ENCODE assay signal across 7 cellular contexts in genomic region chr3:46935168-46935858, GRCh38. TPM values are rescaled to one million over a fixed set of nuclear protein-coding genes. Genes with fewer than 3 reads are reported as not detected.
DNase-seq lines count a peak whose midpoint lies in the region; TF ChIP-seq lines count a peak whose summit lies in the region.

No MANE protein-coding gene starts in this region.

- H3K36me3 ChIP-seq in HEK293 (ENCODE audit: control insufficient read depth in 2 of 2, insufficient read depth in 1 of 2, low read length in 2 of 2) = peaks cover 3 to 60% of the 10 kb centered on the region in 2 experiments; a peak in 2 of 3 replicates
- H3K36me3 ChIP-seq in SJCRH30 = peaks cover 9% of the 10 kb centered on the region
- H3K36me3 ChIP-seq in esophagus squamous epithelium = peaks cover 4 to 46% (median 11%) of the 10 kb centered on the region in 3 donors

- DNase-seq in SJCRH30 = peak; percentile 86 to 87
- DNase-seq in esophagus squamous epithelium (lab: John Stamatoyannopoulos, UW) = no peak
- DNase-seq in myocyte (ENCODE audit: low read depth) = peak; percentile 100
- no peak for DNase-seq in NCI-H2081 treated with DMSO at 0.1 percent for 48 hours (lab: John Stamatoyannopoulos, UW)
- DNase-seq in activated CD4-positive, alpha-beta T cell treated with anti-CD3 and anti-CD28 coated beads, Interleukin-2, amount 50 U/mL, for 48 hours = no peak
- no peak for DNase-seq in DMS153 (lab: John Stamatoyannopoulos, UW)

- H3K27me3 ChIP-seq in SJCRH30 (no peaks in the 10 kb centered on the region), esophagus squamous epithelium (no peaks in the 10 kb centered on the region)

- no peaks in the 10 kb centered on the region for H3K9me3 ChIP-seq in HEK293 (ENCODE audit: control insufficient read depth, insufficient read depth, low read depth, low read length)
- no peaks in the 10 kb centered on the region for H3K9me3 ChIP-seq in SJCRH30 (replicated peaks)
- no peaks in the 10 kb centered on the region for H3K9me3 ChIP-seq in esophagus squamous epithelium

- H3K4me3 ChIP-seq in HEK293 (ENCODE audit: low read depth, low read length) = no peak overlapping the region
- H3K4me3 ChIP-seq in SJCRH30 = no peak overlapping the region
- no peak overlapping the region for H3K4me3 ChIP-seq in esophagus squamous epithelium

- WGBS in esophagus squamous epithelium, 2 donors = 48 to 54% methylated on average over 6 of the region's 7 CpGs

- H3K4me1 ChIP-seq in HEK293 (ENCODE audit: control insufficient read depth, insufficient read depth, low read length) = peaks cover 11% of the 10 kb centered on the region
- H3K4me1 ChIP-seq in SJCRH30 = peaks cover 37% of the 10 kb centered on the region
- H3K4me1 ChIP-seq in esophagus squamous epithelium = peaks cover 60 to 97% (median 64%) of the 10 kb centered on the region in 3 donors

- no peak for TF ChIP-seq POLR2A in esophagus squamous epithelium (IDR thresholded peaks at IDR 0.05)

- intact Hi-C loops in esophagus squamous epithelium (cut with DNase I) = loop anchor here (5.0 kb wide), 1 partner anchor 42 kb away; the partner anchor contains the start of genes CCDC12 and NBEAL2

- TF ChIP-seq CTCF in HEK293 (tag by site-specific recombination; IDR thresholded peaks at IDR 0.05) (peak; percentile 52; the same call in 1 of the 2 replicates), esophagus squamous epithelium (IDR thresholded peaks at IDR 0.05) (peak in 4 of 6 experiments; percentile 15 to 51 (median 40))

- POLR2A ChIA-PET in HEK293 (lab: Yijun Ruan, JAX) = interaction anchor here (0.7 to 1.3 kb wide), 5 partner anchors 9 to 44 kb away, joined by 3 to 6 read pairs (median 4); partner anchors contain the start of genes CCDC12 and NBEAL2

- H3K27ac ChIP-seq in HEK293 (ENCODE audit: extremely low read depth, low read depth, low read length) (no peak overlapping the region), SJCRH30 (peak overlapping the region; percentile 29), esophagus squamous epithelium (peak overlapping the region; percentile 86 to 94 (median 90))

- CTCF ChIA-PET in HEK293 (lab: Yijun Ruan, JAX) = interaction anchor here (0.6 to 2.1 kb wide), 16 partner anchors 11 to 465 kb away, joined by 3 to 8 read pairs (median 3); partner anchors contain the start of gene NBEAL2

TF ChIP-seq in HEK293, 187 proteins besides CTCF, POLR2A, EP300 and RAD21 (continues in another document):
- no peak for TF ChIP-seq ZNF596 (tag by site-specific recombination; IDR thresholded peaks at IDR 0.05)
- TF ChIP-seq KLF7 (tag by site-specific recombination; IDR thresholded peaks at IDR 0.05; ENCODE audit: borderline replicate concordance) = no peak
- TF ChIP-seq ZIC2 (tag by site-specific recombination; IDR thresholded peaks at IDR 0.05) = 0 out of 2 replicates have a peak, but pooled peaks have one; percentile 32
- TF ChIP-seq INSM2 (tag by site-specific recombination; IDR thresholded peaks at IDR 0.05) = peak; percentile 59; the same call in 1 of the 2 replicates
- TF ChIP-seq IKZF3 (tag by site-specific recombination; IDR thresholded peaks at IDR 0.05) = peak; percentile 74
- 0 out of 2 replicates have a peak, but pooled peaks have one; percentile 32 for TF ChIP-seq ZNF561 (tag by site-specific recombination; IDR thresholded peaks at IDR 0.05; ENCODE audit: borderline replicate concordance)
- TF ChIP-seq ZNF560 (tag by site-specific recombination; IDR thresholded peaks at IDR 0.05; ENCODE audit: borderline replicate concordance) = no peak
- TF ChIP-seq KLF17 (tag by site-specific recombination; IDR thresholded peaks at IDR 0.05) = 0 out of 2 replicates have a peak, but pooled peaks have one; percentile 55
- peak; percentile 48; the same call in 1 of the 2 replicates for TF ChIP-seq GLIS1 (tag by site-specific recombination; IDR thresholded peaks at IDR 0.05)
- peak; percentile 50; the same call in 1 of the 2 replicates for TF ChIP-seq ZNF660 (tag by site-specific recombination; IDR thresholded peaks at IDR 0.05)
- no peak for TF ChIP-seq ZNF121 (tag by site-specific recombination; IDR thresholded peaks at IDR 0.05)
- TF ChIP-seq ZBTB48 (tag by site-specific recombination; IDR thresholded peaks at IDR 0.05) = peak; percentile 76
- 0 out of 2 replicates have a peak, but pooled peaks have one; percentile 36 for TF ChIP-seq EGR2 (tag by site-specific recombination; IDR thresholded peaks at IDR 0.05; ENCODE audit: low read depth)
- no peak for TF ChIP-seq ZNF488 (tag by site-specific recombination; IDR thresholded peaks at IDR 0.05)
- TF ChIP-seq ZFP69B (tag by site-specific recombination; IDR thresholded peaks at IDR 0.05) = peak; percentile 82
- no peak for TF ChIP-seq ZNF292 (tag by site-specific recombination; IDR thresholded peaks at IDR 0.05; ENCODE audit: borderline replicate concordance, low read depth)
- peak; percentile 64; the same call in 1 of the 2 replicates for TF ChIP-seq ZBTB17 (tag by site-specific recombination; IDR thresholded peaks at IDR 0.05)
- TF ChIP-seq ZEB2 (tag by site-specific recombination; IDR thresholded peaks at IDR 0.05) = peak; percentile 44; the same call in 1 of the 2 replicates
- no peak for TF ChIP-seq ZNF274 (IDR thresholded peaks at IDR 0.05; ENCODE audit: low read length)
- no peak for TF ChIP-seq ZNF274 (tag by site-specific recombination; IDR thresholded peaks at IDR 0.05; ENCODE audit: borderline replicate concordance)
- 0 out of 2 replicates have a peak, but pooled peaks have one; percentile 22 for TF ChIP-seq ZSCAN23 (tag by site-specific recombination; IDR thresholded peaks at IDR 0.05)
- TF ChIP-seq, protein P1, sequence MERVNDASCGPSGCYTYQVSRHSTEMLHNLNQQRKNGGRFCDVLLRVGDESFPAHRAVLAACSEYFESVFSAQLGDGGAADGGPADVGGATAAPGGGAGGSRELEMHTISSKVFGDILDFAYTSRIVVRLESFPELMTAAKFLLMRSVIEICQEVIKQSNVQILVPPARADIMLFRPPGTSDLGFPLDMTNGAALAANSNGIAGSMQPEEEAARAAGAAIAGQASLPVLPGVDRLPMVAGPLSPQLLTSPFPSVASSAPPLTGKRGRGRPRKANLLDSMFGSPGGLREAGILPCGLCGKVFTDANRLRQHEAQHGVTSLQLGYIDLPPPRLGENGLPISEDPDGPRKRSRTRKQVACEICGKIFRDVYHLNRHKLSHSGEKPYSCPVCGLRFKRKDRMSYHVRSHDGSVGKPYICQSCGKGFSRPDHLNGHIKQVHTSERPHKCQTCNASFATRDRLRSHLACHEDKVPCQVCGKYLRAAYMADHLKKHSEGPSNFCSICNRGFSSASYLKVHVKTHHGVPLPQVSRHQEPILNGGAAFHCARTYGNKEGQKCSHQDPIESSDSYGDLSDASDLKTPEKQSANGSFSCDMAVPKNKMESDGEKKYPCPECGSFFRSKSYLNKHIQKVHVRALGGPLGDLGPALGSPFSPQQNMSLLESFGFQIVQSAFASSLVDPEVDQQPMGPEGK (tag by site-specific recombination; IDR thresholded peaks at IDR 0.05) = peak; percentile 60
- TF ChIP-seq ZNF366 (tag by site-specific recombination; conservative IDR thresholded peaks at IDR 0.05) = peak; percentile 60
- no peak for TF ChIP-seq MYNN (tag by site-specific recombination; IDR thresholded peaks at IDR 0.05; ENCODE audit: borderline replicate concordance)
- peak; percentile 30; the same call in 1 of the 2 replicates for TF ChIP-seq SP7 (tag by site-specific recombination; IDR thresholded peaks at IDR 0.05)
- TF ChIP-seq ZFHX2 (tag by site-specific recombination; conservative IDR thresholded peaks at IDR 0.05) = peak; percentile 69
- TF ChIP-seq GLIS2 (tag by site-specific recombination; IDR thresholded peaks at IDR 0.05) = peak; percentile 34

RNA-seq across cellular contexts. Expression of gene CCDC12, which starts 41.2 kb away (rescaled TPM):
- 30.1 and 37.8 TPM in 2 replicates for total RNA-seq in SJCRH30 (2014; rRNA removed; shearing (Covaris generic))
- total RNA-seq in esophagus squamous epithelium (10 to 100 TPM; 55.5 to 87.5 (median 67.5) TPM), myocyte (20.9 and 22.6 TPM in 2 replicates)
- 31.8 TPM for polyA plus RNA-seq in myocyte (2012)

RNA-seq across cellular contexts. Expression of gene NBEAL2, which starts 44.2 kb away (rescaled TPM):
- total RNA-seq in SJCRH30 (2014; rRNA removed; shearing (Covaris generic)) = 0.28 and 0.95 TPM in 2 replicates
- 100 to 1,000 TPM; 128 to 297 (median 185) TPM for total RNA-seq in esophagus squamous epithelium
- total RNA-seq in myocyte = 2.3 and 4.4 TPM in 2 replicates
- polyA plus RNA-seq in myocyte (2012) = 4.0 TPM

RNA-seq across cellular contexts. Expression of gene PTH1R, which starts 57.8 kb away (rescaled TPM):
- total RNA-seq in SJCRH30 (2014; rRNA removed; shearing (Covaris generic)) = 6.6 and 6.7 TPM in 2 replicates
- 1 to 10 TPM in 3 of 4 donors, under 1 TPM in 1; 0.40 to 1.9 (median 1.5) TPM for total RNA-seq in esophagus squamous epithelium
- 5.6 and 5.7 TPM in 2 replicates for total RNA-seq in myocyte
- 3.6 TPM for polyA plus RNA-seq in myocyte (2012)

Comparison
In these comparisons a context has a peak if more than half of its experiments do, and no peak if none do; other contexts are left out.
1. DNase-seq: peak in SJCRH30 (2 of 2) and myocyte (single experiment); none in esophagus squamous epithelium (single experiment), NCI-H2081 treated with DMSO at 0.1 percent for 48 hours (single experiment), activated CD4-positive, alpha-beta T cell treated with anti-CD3 and anti-CD28 coated beads, Interleukin-2, amount 50 U/mL, for 48 hours (0 of 2) and DMS153 (single experiment).
2. RNA of gene NBEAL2, which starts 44.2 kb away (total RNA-seq): 128 to 297 TPM in esophagus squamous epithelium; 2.3 to 4.4 TPM in myocyte and 0.28 to 0.95 TPM in SJCRH30; every median in the first group is over 10 times any median in the second.